In genomic region chr7:102285541-102286236, GRCh38 we compare ENCODE assay signal across 8 cellular contexts. TPM values are rescaled to one million over a fixed set of nuclear protein-coding genes. Genes with fewer than 3 reads are reported as not detected.
DNase-seq lines count a peak whose midpoint lies in the region; ATAC-seq and TF ChIP-seq lines count a peak whose summit lies in the region.

No MANE protein-coding gene starts in this region.

- H3K9ac ChIP-seq in mucosa of rectum (ENCODE audit: low read depth in 1 of 2, low read length in 2 of 2) = no peak overlapping the region

- no TSS peak for BruUV-seq in MCF 10A (replicated peaks; lab: Mats Ljungman, UMichigan)

- H3K4me3 Mint-ChIP-seq in MCF 10A (ENCODE audit: unreplicated experiment) = peak overlapping the region; percentile 68

- peaks cover 6% of the 10 kb centered on the region for H3K4me1 Mint-ChIP-seq in MCF 10A (ENCODE audit: insufficient read depth, unreplicated experiment)

- H3K4me1 ChIP-seq in heart left ventricle (peaks cover 7 to 42% (median 24%) of the 10 kb centered on the region in 12 donors), mucosa of rectum (ENCODE audit: control insufficient read depth in 2 of 2, insufficient read depth in 2 of 2, low read length in 2 of 2) (peaks cover 2 to 12% of the 10 kb centered on the region in 2 donors), mucosa of descending colon (ENCODE audit: low read depth) (peaks cover 21% of the 10 kb centered on the region)

- TF ChIP-seq CTCF in heart left ventricle (IDR thresholded peaks at IDR 0.05) (peak in 1 of 12 donors; percentile 9), MCF 10A (IDR thresholded peaks at IDR 0.05; ENCODE audit: unreplicated experiment) (no peak), mucosa of descending colon (IDR thresholded peaks at IDR 0.05) (no peak)

- intact Hi-C loops in heart left ventricle (cut with DNase I) (loop anchor here in 1 of 10 donors (2.0 kb wide), 1 partner anchor 105 kb away; no protein-coding TSS in a partner anchor), cardiac septum (cut with DNase I) (loop anchor here (2.0 kb wide), 1 partner anchor 105 kb away; no protein-coding TSS in a partner anchor), MCF 10A (cut with micrococcal nuclease) (no loop called here), mucosa of descending colon (cut with DNase I, micrococcal nuclease) (loop anchor here in 1 of 2 donors (10.0 kb wide), 1 partner anchor 109 kb away; the partner anchor contains the start of gene PRKRIP1)

- H3K4me3 ChIP-seq in heart left ventricle (peak overlapping the region; percentile 19 to 95 (median 80)), mucosa of rectum (ENCODE audit: low read length in 2 of 2) (peak overlapping the region; percentile 63 to 66), mucosa of descending colon (no peak overlapping the region)

- H3K36me3 ChIP-seq in heart left ventricle (no peaks in the 10 kb centered on the region), mucosa of rectum (ENCODE audit: control insufficient read depth in 2 of 2, insufficient read depth in 2 of 2, low read length in 2 of 2) (no peaks in the 10 kb centered on the region), mucosa of descending colon (ENCODE audit: low read depth) (no peaks in the 10 kb centered on the region)

- no peaks in the 10 kb centered on the region for H3K27me3 Mint-ChIP-seq in MCF 10A (ENCODE audit: insufficient read depth, unreplicated experiment)

- H3K9me3 Mint-ChIP-seq in MCF 10A (ENCODE audit: unreplicated experiment) = no peaks in the 10 kb centered on the region

- CTCF ChIA-PET in MCF 10A (lab: Yijun Ruan, JAX) = interaction anchor here (0.6 to 0.9 kb wide), 3 partner anchors 102 to 743 kb away, joined by 3 to 4 read pairs (median 3); no protein-coding TSS in a partner anchor

- ATAC-seq in heart left ventricle (peak in 1 of 4 donors; percentile 5), mucosa of descending colon (no peak), HG03442 (IDR thresholded peaks at IDR 0.05; ENCODE audit: unreplicated experiment) (no peak)

- POLR2A ChIA-PET in MCF 10A (lab: Yijun Ruan, JAX) = no interaction called here

- H3K27ac ChIP-seq in heart left ventricle (peak overlapping the region in 11 of 12 donors; percentile 68 to 97 (median 90)), mucosa of rectum (ENCODE audit: low read depth in 2 of 2, low read length in 2 of 2) (peak overlapping the region in 1 of 2 donors; percentile 78)

- no peaks in the 10 kb centered on the region for H3K36me3 Mint-ChIP-seq in MCF 10A (ENCODE audit: insufficient read depth, unreplicated experiment)

- TF ChIP-seq POLR2A in heart left ventricle (IDR thresholded peaks at IDR 0.05) = no peak

- no peak for DNase-seq in heart left ventricle
- no peak for DNase-seq in cardiac septum (ENCODE audit: low spot score)
- DNase-seq in MCF 10A (ENCODE audit: unreplicated experiment) = no peak
- no peak for DNase-seq in mucosa of descending colon
- no peak for DNase-seq in NCI-H510A treated with DMSO at 0.1 percent for 48 hours (lab: John Stamatoyannopoulos, UW)
- no peak for DNase-seq in MV-4-11 (lab: John Stamatoyannopoulos, UW)

- 27 to 54% (median 33%) methylated on average over 14 to 19 of the region's 19 CpGs for WGBS in heart left ventricle, 4 donors

- H3K27me3 ChIP-seq in heart left ventricle (no peaks in the 10 kb centered on the region), mucosa of rectum (ENCODE audit: control insufficient read depth in 2 of 2, insufficient read depth in 2 of 2, low read length in 2 of 2) (no peaks in the 10 kb centered on the region)

- H3K9me3 ChIP-seq in heart left ventricle = no peaks in the 10 kb centered on the region
- no peaks in the 10 kb centered on the region for H3K9me3 ChIP-seq in mucosa of rectum (ENCODE audit: control insufficient read depth in 2 of 2, low read length in 2 of 2)
- no peaks in the 10 kb centered on the region for H3K9me3 ChIP-seq in mucosa of descending colon

- H3K27ac Mint-ChIP-seq in MCF 10A (ENCODE audit: low read depth, unreplicated experiment) = no peak overlapping the region

RNA-seq across cellular contexts. Expression of gene SH2B2, which starts 1.0 kb away (rescaled TPM):
- 1 to 10 TPM in 8 of 9 donors, under 1 TPM in 1; 1.00 to 5.7 (median 2.5) TPM for total RNA-seq in heart left ventricle
- polyA plus RNA-seq in heart left ventricle = 1 to 10 TPM in 1 of 2 donors, under 1 TPM in 1; 0.50 to 2.2 TPM
- 3.1 TPM for total RNA-seq in cardiac septum
- total RNA-seq in MCF 10A (2022) = 1.4 and 2.4 TPM in 2 replicates
- 1 to 10 TPM; 2.3 to 3.7 (median 2.7) TPM for total RNA-seq in mucosa of descending colon
